In the genomic region with DNA sequence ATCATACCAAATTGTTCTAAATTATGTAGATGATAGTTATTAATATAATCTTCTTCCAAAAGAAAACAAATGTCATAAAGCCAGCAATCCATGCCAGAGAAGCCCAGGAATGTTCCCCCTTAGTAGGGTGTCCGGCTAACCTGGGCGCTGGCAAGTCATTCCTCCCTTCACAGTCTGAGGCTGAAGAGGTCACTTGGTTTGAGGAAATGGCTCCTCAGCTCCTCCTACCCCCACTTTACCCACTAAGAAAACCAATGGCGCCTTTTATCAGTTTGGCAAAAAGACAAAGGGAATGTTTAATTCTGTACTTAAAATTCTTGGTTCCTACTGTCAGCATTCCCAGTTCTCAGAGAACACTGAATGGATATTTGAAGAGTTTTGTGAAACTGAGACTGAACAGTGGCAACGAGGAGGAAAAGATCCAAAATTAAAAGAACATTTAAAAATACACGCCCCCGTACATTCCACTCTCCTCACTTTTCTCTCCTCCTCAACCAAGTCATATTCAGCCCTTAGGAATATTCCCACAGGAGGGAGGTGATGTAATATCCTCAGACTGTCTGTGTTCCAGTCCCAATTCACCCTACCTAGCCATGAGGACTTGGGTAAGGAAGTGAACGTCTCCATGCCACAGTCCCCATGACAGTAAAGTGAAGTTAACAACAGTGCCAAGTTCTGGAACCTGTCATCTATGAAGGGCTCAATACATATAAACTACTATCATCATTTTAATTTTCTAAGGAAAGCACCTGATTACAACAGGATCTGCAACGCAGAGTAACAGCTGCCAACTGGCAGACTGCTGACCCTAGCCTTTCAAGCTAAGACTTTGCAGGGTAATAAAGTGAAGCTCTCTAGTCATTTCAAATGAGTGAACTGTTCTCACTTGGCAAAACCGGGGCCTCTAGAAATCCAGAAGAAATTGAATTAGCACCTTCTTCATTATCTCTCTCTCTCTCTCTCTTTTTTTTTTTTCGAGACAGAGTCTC, we compare ENCODE assay signal across 18 cellular contexts.
DNase-seq lines count a peak whose midpoint lies in the region; ATAC-seq, FAIRE-seq and TF ChIP-seq lines count a peak whose summit lies in the region.
"Had no signal": no experiment of that assay in that cellular context is flagged by ENCODE, and none has a peak within 500 bp of the region (broad histone marks: within the 10 kb centered on the region; RNA-seq: fewer than 3 reads in every experiment).

No MANE protein-coding gene starts in this region.

- peaks cover 6% of the 10 kb centered on the region for H3K36me3 Mint-ChIP-seq in activated T-helper 17 cell treated with anti-CD3 and anti-CD28 coated beads, Interleukin-2, amount 50 U/mL, for 72 hours (ENCODE audit: low read depth)

- peak overlapping the region; percentile 29 for H3K27ac Mint-ChIP-seq in activated T-helper 17 cell treated with anti-CD3 and anti-CD28 coated beads, Interleukin-2, amount 50 U/mL, for 72 hours
- H3K27ac Mint-ChIP-seq: activated CD4-positive, alpha-beta memory T cell treated with anti-CD3 and anti-CD28 coated beads for 36 hours; T-helper 2 cell treated with Interferon-gamma antibody and Interleukin-4, amounts not matched to agents 5 μg/mL and 100 μg/mL, for 36 hours had no signal

- H3K4me3 ChIP-seq in ACC112 (ENCODE audit: low read depth, low read length): peak overlapping the region; percentile 31; the same call in 1 of the 2 replicates
- H3K4me3 ChIP-seq: dorsolateral prefrontal cortex had no signal

- H3K4me3 Mint-ChIP-seq in activated T-helper 17 cell treated with anti-CD3 and anti-CD28 coated beads, Interleukin-2, amount 50 U/mL, for 72 hours: no peak overlapping the region
- H3K4me3 Mint-ChIP-seq: activated CD4-positive, alpha-beta memory T cell treated with anti-CD3 and anti-CD28 coated beads for 36 hours; T-helper 2 cell treated with Interferon-gamma antibody and Interleukin-4, amounts not matched to agents 5 μg/mL and 100 μg/mL, for 36 hours had no signal

- H3K27me3 ChIP-seq in ACC112 (ENCODE audit: insufficient read depth, low read length): no peaks in the 10 kb centered on the region
- H3K27me3 ChIP-seq: dorsolateral prefrontal cortex had no signal

- no peaks in the 10 kb centered on the region for H3K36me3 ChIP-seq in ACC112 (ENCODE audit: insufficient read depth, low read length)

- peak overlapping the region; percentile 94 for H2AFZ ChIP-seq in ACC112 (ENCODE audit: low read length, unreplicated experiment)

- H3K4me1 ChIP-seq in ACC112 (ENCODE audit: control insufficient read depth, insufficient read depth, low read length, unreplicated experiment): peaks cover 19% of the 10 kb centered on the region

- H3K4me1 Mint-ChIP-seq in activated T-helper 17 cell treated with anti-CD3 and anti-CD28 coated beads, Interleukin-2, amount 50 U/mL, for 72 hours: peaks cover 33% of the 10 kb centered on the region

- H3K27me3 Mint-ChIP-seq in activated T-helper 17 cell treated with anti-CD3 and anti-CD28 coated beads, Interleukin-2, amount 50 U/mL, for 72 hours: no peaks in the 10 kb centered on the region
- H3K27me3 Mint-ChIP-seq: activated CD4-positive, alpha-beta memory T cell treated with anti-CD3 and anti-CD28 coated beads for 36 hours had no signal

- peak overlapping the region; percentile 82 for H3K27ac ChIP-seq in ACC112 (ENCODE audit: low read depth, low read length)

- FAIRE-seq in GM12891 (lab: Jason Lieb, UNC): no peak
- FAIRE-seq: small intestine had no signal

- TF ChIP-seq POLR2A in GM12891 (IDR thresholded peaks at IDR 0.05; ENCODE audit: low read depth, low read length): no peak

- peaks cover 4% of the 10 kb centered on the region for H3K9me3 Mint-ChIP-seq in activated T-helper 17 cell treated with anti-CD3 and anti-CD28 coated beads, Interleukin-2, amount 50 U/mL, for 72 hours
- H3K9me3 Mint-ChIP-seq: activated CD4-positive, alpha-beta memory T cell treated with anti-CD3 and anti-CD28 coated beads for 36 hours; T-helper 2 cell treated with Interferon-gamma antibody and Interleukin-4, amounts not matched to agents 5 μg/mL and 100 μg/mL, for 36 hours had no signal

- H3K79me2 ChIP-seq in ACC112 (ENCODE audit: control insufficient read depth, insufficient read depth, low read length, unreplicated experiment): no peaks in the 10 kb centered on the region

- DNase-seq in globus pallidus (ENCODE audit: low spot score): peak; percentile 17
- DNase-seq in omental fat pad (ENCODE audit: low spot score): no peak
- no peak for DNase-seq in activated CD4-positive, alpha-beta T cell treated with anti-CD3 and anti-CD28 coated beads for 1 hour
- DNase-seq in NCI-H82 treated with DMSO at 0.1 percent for 48 hours (lab: John Stamatoyannopoulos, UW; ENCODE audit: unreplicated experiment): no peak
- DNase-seq in GM12891 (ENCODE audit: insufficient read length, low spot score): no peak
- DNase-seq: ACHN; activated CD4-positive, alpha-beta memory T cell treated with anti-CD3 and anti-CD28 coated beads for 36 hours; activated naive CD4-positive, alpha-beta T cell treated with anti-CD3 and anti-CD28 coated beads, Interleukin-2, amount 50 U/mL, for 16 hours; DND-41; dorsolateral prefrontal cortex; midbrain; NCI-H2171; OCI-M1; small intestine had no signal

- no peak for TF ChIP-seq CTCF in omental fat pad (IDR thresholded peaks at IDR 0.05)

- ATAC-seq in activated T-helper 17 cell treated with anti-CD3 and anti-CD28 coated beads, Interleukin-2, amount 50 U/mL, for 72 hours (replicated peaks): no peak
- peak; percentile 95 for ATAC-seq in omental fat pad (ENCODE audit: low FRiP score)
- ATAC-seq in GM21576 (IDR thresholded peaks at IDR 0.05; ENCODE audit: unreplicated experiment): no peak

TF ChIP-seq in GM12891, 5 proteins besides CTCF, POLR2A, EP300 and RAD21:
- TF ChIP-seq TAF1 (IDR thresholded peaks at IDR 0.05; ENCODE audit: low read depth, low read length) (no peak), POU2F2 (IDR thresholded peaks at IDR 0.05; ENCODE audit: low read depth, low read length) (no peak), PAX5 (IDR thresholded peaks at IDR 0.05; ENCODE audit: insufficient read depth, low read length, severe bottlenecking) (no peak), SPI1 (IDR thresholded peaks at IDR 0.05; ENCODE audit: low read depth, low read length) (no peak), POLR2AphosphoS5 (IDR thresholded peaks at IDR 0.05; ENCODE audit: low read depth, low read length) (no peak)
